ENCODE assay signal across 8 cellular contexts in the genomic region with DNA sequence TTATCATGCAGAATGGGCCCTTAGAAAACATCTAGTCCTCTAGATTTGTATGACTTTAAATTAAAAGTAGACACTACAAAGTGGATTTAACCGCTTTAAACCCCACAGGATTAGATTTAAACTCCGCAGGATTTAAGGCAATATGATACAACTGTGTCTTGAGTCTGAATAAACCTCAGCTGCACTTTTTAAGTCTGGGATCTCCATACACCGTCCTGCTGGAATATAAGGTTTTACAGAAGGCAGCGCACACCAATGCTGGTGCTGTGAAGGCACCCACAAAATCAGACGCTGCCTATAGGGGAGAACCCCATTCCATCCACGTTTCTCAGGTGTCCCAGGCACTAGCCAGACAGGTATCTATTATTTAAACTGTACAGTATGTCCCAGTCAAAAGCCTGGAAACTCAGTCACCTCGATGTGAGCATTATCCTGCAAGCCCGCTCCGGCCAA. TPM values are rescaled to one million over a fixed set of nuclear protein-coding genes. Genes with fewer than 3 reads are reported as not detected.
DNase-seq lines count a peak whose midpoint lies in the region; ATAC-seq and TF ChIP-seq lines count a peak whose summit lies in the region.

No MANE protein-coding gene starts in this region.

- H3K27me3 Mint-ChIP-seq in activated naive CD4-positive, alpha-beta T cell treated with anti-CD3 and anti-CD28 coated beads, Interleukin-2, amount 50 U/mL, for 24 hours: no peaks in the 10 kb centered on the region

- intact Hi-C loops in ascending aorta (cut with DNase I): loop anchor here (2.0 to 5.0 kb wide), 4 partner anchors 251 to 716 kb away; partner anchors contain the start of genes SNRK and TCAIM

- no peak for DNase-seq in activated naive CD4-positive, alpha-beta T cell (lab: John Stamatoyannopoulos, UW)
- DNase-seq in ascending aorta (ENCODE audit: low spot score in 2 of 2) (no peak), kidney epithelial cell (ENCODE audit: low read depth) (no peak), germinal center (ENCODE audit: low spot score) (no peak)

- ATAC-seq in HG02571 (IDR thresholded peaks at IDR 0.05; ENCODE audit: unreplicated experiment) (no peak), HG03342 (IDR thresholded peaks at IDR 0.05; ENCODE audit: unreplicated experiment) (no peak)

- peak overlapping the region; percentile 84 to 91 for H3K27ac ChIP-seq in ascending aorta
- peak overlapping the region; percentile 71 for H3K27ac ChIP-seq in temporal lobe (ENCODE audit: low read depth, low read length)

- H3K4me3 Mint-ChIP-seq in activated naive CD4-positive, alpha-beta T cell treated with anti-CD3 and anti-CD28 coated beads, Interleukin-2, amount 50 U/mL, for 24 hours: peak overlapping the region; percentile 94

- no peaks in the 10 kb centered on the region for H3K27me3 ChIP-seq in ascending aorta
- H3K27me3 ChIP-seq in kidney epithelial cell (ENCODE audit: control insufficient read depth, insufficient read depth, low read length): no peaks in the 10 kb centered on the region

- H3K4me3 ChIP-seq in ascending aorta: peak overlapping the region; percentile 60 to 97
- peak overlapping the region; percentile 96 for H3K4me3 ChIP-seq in kidney epithelial cell (ENCODE audit: low read depth, low read length)

- H3K36me3 ChIP-seq in ascending aorta (no peaks in the 10 kb centered on the region), kidney epithelial cell (ENCODE audit: control insufficient read depth, insufficient read depth, low read length) (no peaks in the 10 kb centered on the region)

- peaks cover 18% of the 10 kb centered on the region for H3K4me1 Mint-ChIP-seq in activated naive CD4-positive, alpha-beta T cell treated with anti-CD3 and anti-CD28 coated beads, Interleukin-2, amount 50 U/mL, for 24 hours

- H3K4me1 ChIP-seq in ascending aorta: peaks cover 0 to 10% of the 10 kb centered on the region in 2 donors

- H3K27ac Mint-ChIP-seq in activated naive CD4-positive, alpha-beta T cell treated with anti-CD3 and anti-CD28 coated beads, Interleukin-2, amount 50 U/mL, for 24 hours: no peak overlapping the region

- TF ChIP-seq CTCF in ascending aorta (IDR thresholded peaks at IDR 0.05) (no peak), kidney epithelial cell (IDR thresholded peaks at IDR 0.05; ENCODE audit: insufficient read depth, low read length, poor library complexity, severe bottlenecking) (no peak)

- H3K9me3 Mint-ChIP-seq in activated naive CD4-positive, alpha-beta T cell treated with anti-CD3 and anti-CD28 coated beads, Interleukin-2, amount 50 U/mL, for 24 hours: no peaks in the 10 kb centered on the region

- H3K9me3 ChIP-seq in ascending aorta: no peaks in the 10 kb centered on the region

- H3K36me3 Mint-ChIP-seq in activated naive CD4-positive, alpha-beta T cell treated with anti-CD3 and anti-CD28 coated beads, Interleukin-2, amount 50 U/mL, for 24 hours: no peaks in the 10 kb centered on the region

RNA-seq across cellular contexts. Expression of gene ANO10, which starts 0.8 kb away (rescaled TPM):
- 24.9 TPM for total RNA-seq in ascending aorta
- 51.1 and 57.3 TPM in 2 replicates for total RNA-seq in kidney epithelial cell
- 30.5 TPM for total RNA-seq in temporal lobe
